8 cellular contexts compared by ENCODE assay signal in the genomic region with DNA sequence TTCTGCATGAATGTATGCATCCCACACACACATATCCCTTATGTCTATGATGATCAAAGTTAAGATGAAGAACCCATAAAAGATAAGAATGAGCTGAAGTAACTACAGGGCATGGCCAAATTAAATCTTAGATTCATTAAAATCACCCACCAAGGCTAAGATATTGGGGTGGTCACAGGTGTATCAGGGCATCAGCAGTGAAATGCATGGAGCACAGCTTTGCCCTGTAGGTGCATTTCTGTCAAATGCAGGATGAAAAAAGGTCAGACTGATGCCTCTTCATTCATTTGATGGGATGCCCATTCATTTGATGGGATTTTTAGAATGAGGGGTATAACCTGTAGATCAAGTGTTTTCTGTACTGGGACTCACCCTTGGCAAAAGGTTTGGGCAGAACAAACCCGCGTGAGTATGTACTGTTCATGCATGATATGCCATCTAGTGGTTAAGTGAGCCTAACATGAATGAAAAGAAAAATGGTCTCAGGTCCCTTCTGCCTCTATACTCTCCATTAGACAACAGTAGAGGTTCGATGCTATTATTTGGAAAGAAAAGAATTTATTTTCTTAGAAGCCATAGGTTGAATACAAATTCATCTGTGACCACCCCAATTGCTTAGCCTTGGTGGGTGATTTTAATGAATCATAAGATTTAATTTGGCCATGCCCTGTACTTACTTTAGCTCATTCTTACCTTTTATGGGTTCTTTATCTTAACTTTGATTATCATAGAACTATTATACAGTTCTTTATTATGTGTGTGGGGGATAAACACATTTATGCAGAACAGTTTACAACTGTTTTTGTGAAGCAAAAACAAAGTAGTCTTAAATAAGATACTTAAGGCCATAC. TPM values are rescaled to one million over a fixed set of nuclear protein-coding genes. Genes with fewer than 3 reads are reported as not detected.
DNase-seq lines count a peak whose midpoint lies in the region; ATAC-seq, FAIRE-seq and TF ChIP-seq lines count a peak whose summit lies in the region.

No MANE protein-coding gene starts in this region.

- TF ChIP-seq CTCF in LNCAP (IDR thresholded peaks at IDR 0.05), result peak; percentile 67
- TF ChIP-seq CTCF in H1 (IDR thresholded peaks at IDR 0.05; ENCODE audit: control extremely low read depth in 1 of 3, insufficient read depth in 1 of 3, low read depth in 1 of 3, low read length in 3 of 3), result peak in 2 of 3 experiments; percentile 43 to 58; a peak in 3 of 4 replicates
- no peak for TF ChIP-seq CTCF in mucosa of descending colon (IDR thresholded peaks at IDR 0.05)

- FAIRE-seq in H1 (lab: Jason Lieb, UNC), result peak; percentile 66

- H3K4me2 ChIP-seq in GM23248 (ENCODE audit: unreplicated experiment) (no peak overlapping the region), H1 (ENCODE audit: insufficient read depth in 1 of 2, low read depth in 2 of 2, low read length in 2 of 2) (no peak overlapping the region)

- peak; percentile 84 for ATAC-seq in mucosa of descending colon

- intact Hi-C loops in mucosa of descending colon (cut with DNase I, micrococcal nuclease), result loop anchor here (5.0 kb wide), 1 partner anchor 412 kb away; no protein-coding TSS in a partner anchor

- H2BK12ac ChIP-seq in H1 (ENCODE audit: low read depth, low read length), result no peak overlapping the region

- no peak overlapping the region for H3K14ac ChIP-seq in H1 (ENCODE audit: insufficient read length)

- no peak overlapping the region for H2BK15ac ChIP-seq in H1 (ENCODE audit: low read length)

- H3K36me3 ChIP-seq in GM23248 (ENCODE audit: low read depth), result no peaks in the 10 kb centered on the region
- H3K36me3 ChIP-seq in SJCRH30, result no peaks in the 10 kb centered on the region; the same call in 1 of the 2 replicates
- no peaks in the 10 kb centered on the region for H3K36me3 ChIP-seq in H1 (ENCODE audit: control insufficient read depth in 2 of 4, insufficient read depth in 4 of 4, low read length in 3 of 4)
- no peaks in the 10 kb centered on the region for H3K36me3 ChIP-seq in mucosa of descending colon (ENCODE audit: low read depth)

- H3K27ac ChIP-seq in GM23248 (no peak overlapping the region), SJCRH30 (no peak overlapping the region), H1 (ENCODE audit: low read depth, low read length) (no peak overlapping the region)

- no peak overlapping the region for H2BK120ac ChIP-seq in H1 (replicated peaks; ENCODE audit: low read depth, low read length)

- in situ Hi-C loops in GM23248 (cut with MboI), result loop anchor here (5.0 kb wide), 1 partner anchor 412 kb away; no protein-coding TSS in a partner anchor

- DNase-seq in stimulated activated naive CD4-positive, alpha-beta T cell (lab: John Stamatoyannopoulos, UW), result peak in 4 of 6 experiments; percentile 9 to 35 (median 24)
- no peak for DNase-seq in stimulated activated naive CD4-positive, alpha-beta T cell treated with Interleukin-2 at 50 U/mL for 16 hours (lab: John Stamatoyannopoulos, UW)
- DNase-seq in GM23248 (peak; percentile 77), SJCRH30 (peak; percentile 12 to 59), H1 (ENCODE audit: low read depth in 1 of 2, low spot score in 2 of 2) (no peak), mucosa of descending colon (peak in 1 of 3 donors; percentile 39)
- DNase-seq in effector CD4-positive, alpha-beta T cell, result no peak

- no peak for TF ChIP-seq POLR2A in H1 (IDR thresholded peaks at IDR 0.05; ENCODE audit: control extremely low read depth in 1 of 2, low read depth in 2 of 2, low read length in 2 of 2)

- no peak overlapping the region for H2AK5ac ChIP-seq in H1 (ENCODE audit: low read depth, low read length)

- no peak overlapping the region for H3K23ac ChIP-seq in H1 (ENCODE audit: insufficient read length)

- H3K9me2 ChIP-seq in GM23248 (ENCODE audit: insufficient read depth), result no peaks in the 10 kb centered on the region

- H3K9me3 ChIP-seq in GM23248 (ENCODE audit: low read depth) (no peaks in the 10 kb centered on the region), SJCRH30 (replicated peaks) (no peaks in the 10 kb centered on the region), H1 (ENCODE audit: insufficient read depth in 2 of 2, low read depth in 1 of 2, low read length in 1 of 2) (no peaks in the 10 kb centered on the region), mucosa of descending colon (no peaks in the 10 kb centered on the region)

- no peaks in the 10 kb centered on the region for H3K23me2 ChIP-seq in H1 (ENCODE audit: low read depth, low read length)

- H3K4me3 ChIP-seq in GM23248 (no peak overlapping the region), SJCRH30 (no peak overlapping the region), H1 (ENCODE audit: extremely low read depth in 1 of 4, insufficient read depth in 2 of 4, low read depth in 3 of 4, low read length in 4 of 4) (no peak overlapping the region), mucosa of descending colon (no peak overlapping the region)

- no peaks in the 10 kb centered on the region for H3F3A ChIP-seq in GM23248 (ENCODE audit: insufficient read depth)

- H4K91ac ChIP-seq in H1 (replicated peaks; ENCODE audit: insufficient read length, low read length), result no peak overlapping the region

- CTCF ChIA-PET in H1 (lab: Charles Lee; ENCODE audit: partially characterized antibody), result interaction anchor here (0.6 to 3.6 kb wide), 17 partner anchors 10 to 660 kb away, joined by 3 to 22 read pairs (median 4); no protein-coding TSS in a partner anchor

- H4K8ac ChIP-seq in H1 (ENCODE audit: extremely low read depth, insufficient read depth, low read length), result no peak overlapping the region

- H2AFZ ChIP-seq in GM23248 (no peak overlapping the region), H1 (ENCODE audit: low read length) (no peak overlapping the region)

- no peaks in the 10 kb centered on the region for H3K79me2 ChIP-seq in GM23248 (ENCODE audit: insufficient read depth)
- H3K79me2 ChIP-seq in H1 (ENCODE audit: control insufficient read depth in 1 of 2, insufficient read depth in 2 of 2, low read length in 2 of 2), result no peaks in the 10 kb centered on the region

- H3K27me3 ChIP-seq in GM23248 (replicated peaks; ENCODE audit: insufficient read depth), result no peaks in the 10 kb centered on the region
- no peaks in the 10 kb centered on the region for H3K27me3 ChIP-seq in SJCRH30
- H3K27me3 ChIP-seq in H1 (replicated peaks in 1 of 4; ENCODE audit: control insufficient read depth in 3 of 4, extremely low read depth in 1 of 4, insufficient read depth in 3 of 4, low read length in 3 of 4), result no peaks in the 10 kb centered on the region; a peak in 1 of 7 replicates

- H2BK20ac ChIP-seq in H1 (ENCODE audit: low read length), result no peak overlapping the region

- H2BK5ac ChIP-seq in H1 (ENCODE audit: low read depth, low read length), result no peak overlapping the region

- H3K4ac ChIP-seq in H1 (replicated peaks; ENCODE audit: insufficient read length, low read depth, low read length), result no peak overlapping the region

- TF ChIP-seq EP300 in H1 (IDR thresholded peaks at IDR 0.05; ENCODE audit: borderline replicate concordance in 1 of 2, low read depth in 2 of 2, low read length in 2 of 2), result no peak

- no peak overlapping the region for H3K18ac ChIP-seq in H1 (ENCODE audit: extremely low read depth, low read length)

- no peak overlapping the region for H3K9ac ChIP-seq in GM23248
- no peak overlapping the region for H3K9ac ChIP-seq in H1 (replicated peaks in 1 of 4; ENCODE audit: extremely low read depth in 1 of 4, low read depth in 3 of 4, low read length in 3 of 4)

- POLR2A ChIA-PET in H1 (lab: Charles Lee; ENCODE audit: partially characterized antibody), result no interaction called here

- no peak overlapping the region for H4K5ac ChIP-seq in H1 (ENCODE audit: insufficient read length, low read depth, low read length)

- H4K20me1 ChIP-seq in GM23248 (ENCODE audit: insufficient read depth) (no peaks in the 10 kb centered on the region), H1 (replicated peaks in 1 of 2; ENCODE audit: control insufficient read depth in 1 of 2, insufficient read depth in 2 of 2, low read length in 2 of 2) (no peaks in the 10 kb centered on the region)

- 29 to 33% methylated on average over 3 of the region's 3 CpGs for WGBS in GM23248 (ENCODE audit: low coverage in 1 of 2, low lambda C conversion rate in 2 of 2, missing lambda C conversion rate in 2 of 2), 2 experiments
- WGBS in H1 (ENCODE audit: extremely low coverage in 1 of 2, insufficient coverage in 1 of 2, insufficient read length in 1 of 2, insufficient replicate concordance in 2 of 2, low coverage in 1 of 2, low lambda C conversion rate in 2 of 2, missing lambda C conversion rate in 1 of 2), 2 experiments, result 72% methylated on average over 3 of the region's 3 CpGs; no CpG with 5 or more reads in 1 of the 2 experiments

- no peaks in the 10 kb centered on the region for H3K79me1 ChIP-seq in H1 (ENCODE audit: low read depth, low read length)

- H3K4me1 ChIP-seq in GM23248 (ENCODE audit: insufficient read depth), result no peaks in the 10 kb centered on the region
- H3K4me1 ChIP-seq in SJCRH30, result no peaks in the 10 kb centered on the region
- no peaks in the 10 kb centered on the region; a peak in 1 of 7 replicates for H3K4me1 ChIP-seq in H1 (replicated peaks in 1 of 4; ENCODE audit: control insufficient read depth in 3 of 4, insufficient read depth in 4 of 4, low read length in 3 of 4)
- peaks cover 12% of the 10 kb centered on the region for H3K4me1 ChIP-seq in mucosa of descending colon (ENCODE audit: low read depth)

- no peak overlapping the region for H3K56ac ChIP-seq in H1 (replicated peaks; ENCODE audit: insufficient read length, low read depth, low read length)

- TF ChIP-seq RAD21 in H1 (IDR thresholded peaks at IDR 0.05 in 1 of 2, conservative IDR thresholded peaks at IDR 0.05 in 1 of 2; ENCODE audit: low read depth in 2 of 2, low read length in 2 of 2), result peak; percentile 79

RNA-seq across cellular contexts. Expression of gene NOSTRIN, which starts 43.2 kb away (rescaled TPM):
- total RNA-seq in GM23248 (2014; rRNA removed; shearing (Covaris generic)), result 0.54 TPM in 1 of 2 replicates, not detected in the other
- 0.23 and 0.45 TPM in 2 replicates for polyA plus RNA-seq in GM23248 (2016; fragmentation: Nextera tagmentation; extraction: Ambion mirVana)
- total RNA-seq in SJCRH30 (2014; rRNA removed; shearing (Covaris generic)), result 0.28 and 0.40 TPM in 2 replicates
- total RNA-seq in H1 (2021; fragmentation: NEBNext Ultra II Directional; extraction: Animal tissue kit (Norgen Biotek cat#: 25700)), result not detected in 2 replicates
- not detected in 2 replicates for polyA plus RNA-seq in H1 (2011; rRNA removed)
- not detected for polyA plus RNA-seq in H1 (2011; cell fraction: cytosol; rRNA removed)
- not detected for polyA plus RNA-seq in H1 (2011; cell fraction: nucleus; rRNA removed)
- polyA plus RNA-seq in H1 (2012, experiment 1 of 2), result 0.88 to 2.0 TPM (median 1.3 TPM) in 4 replicates
- polyA plus RNA-seq in H1 (2012, experiment 2 of 2), result not detected
- polyA plus RNA-seq in H1 (2013, experiment 1 of 2), result not detected
- not detected for polyA plus RNA-seq in H1 (2013, experiment 2 of 2)
- polyA minus RNA-seq in H1 (2011; rRNA and poly(A)+ RNA removed), result not detected in 2 replicates
- polyA minus RNA-seq in H1 (2011; cell fraction: cytosol; rRNA and poly(A)+ RNA removed), result not detected
- not detected for polyA minus RNA-seq in H1 (2011; cell fraction: nucleus; rRNA and poly(A)+ RNA removed)
- 10 to 100 TPM; 27.3 to 78.7 (median 56.2) TPM for total RNA-seq in mucosa of descending colon

Comparison
In these comparisons a context has a peak if more than half of its experiments do, and no peak if none do; other contexts are left out.
1. DNase-seq: peak in stimulated activated naive CD4-positive, alpha-beta T cell (4 of 6), GM23248 (single experiment) and SJCRH30 (2 of 2); none in stimulated activated naive CD4-positive, alpha-beta T cell treated with Interleukin-2 at 50 U/mL for 16 hours (single experiment), H1 (0 of 2) and effector CD4-positive, alpha-beta T cell (single experiment).
2. RNA of gene NOSTRIN, which starts 43.2 kb away (total RNA-seq): 27.3 to 78.7 TPM in mucosa of descending colon; 0.54 TPM in GM23248, 0.28 to 0.40 TPM in SJCRH30 and not detected in H1; every median in the first group is over 10 times any median in the second.